In the genomic region with DNA sequence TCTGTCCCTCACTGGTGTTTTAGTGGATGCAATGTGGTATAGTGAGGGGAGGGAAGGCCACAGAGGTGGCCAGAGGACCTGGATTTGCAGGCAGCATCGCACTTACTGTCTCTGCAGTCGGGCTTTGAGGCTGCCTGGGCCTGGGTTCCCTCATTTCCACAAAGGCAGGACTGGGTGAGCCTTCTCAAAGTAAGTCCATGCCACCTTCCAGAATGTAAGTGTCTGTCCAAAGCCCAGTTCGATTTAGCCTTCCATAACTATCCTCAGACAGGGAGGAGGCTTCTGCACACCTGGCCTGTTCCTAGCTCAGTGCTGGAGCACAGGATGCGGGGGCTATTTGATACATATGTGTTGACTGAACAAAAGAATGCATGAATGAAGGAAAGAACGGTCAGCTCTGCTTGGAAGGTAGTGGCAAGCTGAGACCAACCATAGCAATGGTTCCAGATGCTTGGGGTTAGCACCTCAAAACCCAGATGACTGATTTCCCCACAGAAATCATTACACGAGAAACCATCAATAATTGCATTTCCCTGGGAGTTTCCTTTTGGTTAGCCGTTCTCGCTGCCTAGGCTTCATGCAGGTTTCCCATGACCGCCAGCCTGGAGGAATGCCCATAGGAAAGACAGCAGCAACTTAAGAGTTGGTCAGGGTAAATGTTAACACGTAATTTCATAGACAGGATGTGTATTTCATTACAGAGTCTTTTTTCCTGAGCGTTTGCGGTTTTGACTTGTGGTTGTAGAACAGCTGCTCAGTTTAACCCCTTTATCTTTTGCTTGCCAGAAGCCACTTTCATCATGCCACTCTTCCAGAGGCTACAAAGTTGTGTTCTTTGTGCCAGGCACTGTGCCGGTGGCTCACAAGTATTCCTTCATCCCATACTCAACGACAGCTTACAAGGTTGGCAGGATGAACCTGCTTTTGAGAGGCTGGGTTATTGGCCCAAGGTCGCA, we compare ENCODE assay signal across 8 cellular contexts. TPM values are rescaled to one million over a fixed set of nuclear protein-coding genes. Genes with fewer than 3 reads are reported as not detected.
A peak's percentile ranks its signal among the peaks of the same experiment; 100 is the strongest.
DNase-seq lines count a peak whose midpoint lies in the region.

No MANE protein-coding gene starts in this region.

- intact Hi-C loops in cardiac septum (cut with DNase I) = loop anchor here (5.0 kb wide), 1 partner anchor 35 kb away; the partner anchor contains the start of gene TMEM121B

- peak; percentile 42 to 43 for DNase-seq in activated CD4-positive, alpha-beta T cell treated with anti-CD3 and anti-CD28 coated beads for 4 hours
- DNase-seq in activated CD4-positive, alpha-beta T cell treated with anti-CD3 and anti-CD28 coated beads, Interleukin-2, amount 50 U/mL, for 4 hours = no peak
- DNase-seq in Kasumi-1 (lab: John Stamatoyannopoulos, UW) (peak; percentile 57 to 68), activated T-cell treated with anti-CD3 and anti-CD28 coated beads for 48 hours (ENCODE audit: low read depth) (peak; percentile 34), myocyte (ENCODE audit: low read depth) (peak; percentile 92), hippocampal formation (lab: John Stamatoyannopoulos, UW) (no peak), cardiac septum (ENCODE audit: low spot score) (no peak), NCI-H1436 treated with DMSO at 0.1 percent for 48 hours (lab: John Stamatoyannopoulos, UW) (no peak)

RNA-seq across cellular contexts. Expression of gene IL17RA, which starts 2.7 kb away (rescaled TPM):
- total RNA-seq in myocyte (4.9 and 5.9 TPM in 2 replicates), cardiac septum (6.0 TPM)
- 5.1 TPM for polyA plus RNA-seq in myocyte (2012)

RNA-seq across cellular contexts. Expression of gene TMEM121B, which starts 33.7 kb away (rescaled TPM):
- total RNA-seq in myocyte = 2.8 and 3.2 TPM in 2 replicates
- polyA plus RNA-seq in myocyte (2012) = 0.61 TPM
- total RNA-seq in cardiac septum = 1.0 TPM

Comparison
In these comparisons a context has a peak if more than half of its experiments do, and no peak if none do; other contexts are left out.
1. DNase-seq: peak in activated CD4-positive, alpha-beta T cell treated with anti-CD3 and anti-CD28 coated beads for 4 hours (2 of 2), Kasumi-1 (2 of 2), activated T-cell treated with anti-CD3 and anti-CD28 coated beads for 48 hours (single experiment) and myocyte (single experiment); none in activated CD4-positive, alpha-beta T cell treated with anti-CD3 and anti-CD28 coated beads, Interleukin-2, amount 50 U/mL, for 4 hours (0 of 2), hippocampal formation (0 of 2), cardiac septum (single experiment) and NCI-H1436 treated with DMSO at 0.1 percent for 48 hours (single experiment).